ENCODE assay signal across 1 cellular context in genomic region chr19:32345261-32346207, GRCh38.
TF ChIP-seq lines count a peak whose summit lies in the region.

Gene ZNF507, plus strand, starts transcription at chr19:32345610. Its CDS starts 7,221 bp downstream, at chr19:32352831.

TF ChIP-seq in K562, 482 proteins besides CTCF, POLR2A, EP300 and RAD21 (continued from another document and continues in another):
- TF ChIP-seq TSC22D4 (tag; IDR thresholded peaks at IDR 0.05): no peak
- TF ChIP-seq SLC30A9 (CRISPR knock-in tag; IDR thresholded peaks at IDR 0.05): no peak
- TF ChIP-seq ESRRB (CRISPR knock-in tag; IDR thresholded peaks at IDR 0.05; ENCODE audit: borderline replicate concordance): no peak
- no peak for TF ChIP-seq ZKSCAN8 (CRISPR knock-in tag; IDR thresholded peaks at IDR 0.05)
- no peak for TF ChIP-seq RBM14 (IDR thresholded peaks at IDR 0.05; ENCODE audit: borderline replicate concordance, insufficient read depth, low read depth, low read length)
- no peak for TF ChIP-seq ZNF3 (CRISPR knock-in tag; IDR thresholded peaks at IDR 0.05)
- peak in 1 of 2 experiments; percentile 86; a peak in 1 of 4 replicates for TF ChIP-seq KDM4B (IDR thresholded peaks at IDR 0.05; ENCODE audit: borderline replicate concordance in 2 of 2, low read depth in 1 of 2)
- TF ChIP-seq ZNF212 (CRISPR knock-in tag; IDR thresholded peaks at IDR 0.05): no peak
- TF ChIP-seq MBD2 (IDR thresholded peaks at IDR 0.05; ENCODE audit: borderline replicate concordance, low read depth): peak; percentile 47; the same call in 1 of the 2 replicates
- no peak for TF ChIP-seq ZNF586 (CRISPR knock-in tag; conservative IDR thresholded peaks at IDR 0.05)
- no peak for TF ChIP-seq KLF6 (CRISPR knock-in tag; IDR thresholded peaks at IDR 0.05; ENCODE audit: borderline replicate concordance)
- peak; percentile 40; the same call in 1 of the 2 replicates for TF ChIP-seq ELF1 (tag; IDR thresholded peaks at IDR 0.05)
- no peak for TF ChIP-seq SETDB1 (IDR thresholded peaks at IDR 0.05; ENCODE audit: low read length)
- no peak for TF ChIP-seq CTBP1 (IDR thresholded peaks at IDR 0.05; ENCODE audit: borderline replicate concordance)
- peak; percentile 43 for TF ChIP-seq RB1 (IDR thresholded peaks at IDR 0.05; ENCODE audit: low read depth)
- TF ChIP-seq, protein P1, sequence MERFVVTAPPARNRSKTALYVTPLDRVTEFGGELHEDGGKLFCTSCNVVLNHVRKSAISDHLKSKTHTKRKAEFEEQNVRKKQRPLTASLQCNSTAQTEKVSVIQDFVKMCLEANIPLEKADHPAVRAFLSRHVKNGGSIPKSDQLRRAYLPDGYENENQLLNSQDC (CRISPR knock-in tag; IDR thresholded peaks at IDR 0.05): no peak
- TF ChIP-seq ZNF165 (CRISPR knock-in tag; IDR thresholded peaks at IDR 0.05; ENCODE audit: borderline replicate concordance): no peak
- TF ChIP-seq E2F8 (IDR thresholded peaks at IDR 0.05; ENCODE audit: low read depth, partially characterized antibody): peak; percentile 24
- TF ChIP-seq, protein P2, sequence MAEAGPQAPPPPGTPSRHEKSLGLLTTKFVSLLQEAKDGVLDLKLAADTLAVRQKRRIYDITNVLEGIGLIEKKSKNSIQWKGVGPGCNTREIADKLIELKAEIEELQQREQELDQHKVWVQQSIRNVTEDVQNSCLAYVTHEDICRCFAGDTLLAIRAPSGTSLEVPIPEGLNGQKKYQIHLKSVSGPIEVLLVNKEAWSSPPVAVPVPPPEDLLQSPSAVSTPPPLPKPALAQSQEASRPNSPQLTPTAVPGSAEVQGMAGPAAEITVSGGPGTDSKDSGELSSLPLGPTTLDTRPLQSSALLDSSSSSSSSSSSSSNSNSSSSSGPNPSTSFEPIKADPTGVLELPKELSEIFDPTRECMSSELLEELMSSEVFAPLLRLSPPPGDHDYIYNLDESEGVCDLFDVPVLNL (CRISPR knock-in tag; IDR thresholded peaks at IDR 0.05; ENCODE audit: low read depth): 0 out of 2 replicates have a peak, but pooled peaks have one; percentile 7
- TF ChIP-seq SREBF1 (IDR thresholded peaks at IDR 0.05; ENCODE audit: borderline replicate concordance, low read depth, low read length): 0 out of 2 replicates have a peak, but pooled peaks have one; percentile 30
- no peak; the same call in 1 of the 2 replicates for TF ChIP-seq THRB (CRISPR knock-in tag; conservative IDR thresholded peaks at IDR 0.05)
- TF ChIP-seq PRMT5 (CRISPR knock-in tag; IDR thresholded peaks at IDR 0.05): no peak
- no peak for TF ChIP-seq CBX5 (IDR thresholded peaks at IDR 0.05; ENCODE audit: borderline replicate concordance, low read depth)
- TF ChIP-seq EP400 (IDR thresholded peaks at IDR 0.05): peak; percentile 98
- no peak for TF ChIP-seq EZH2 (IDR thresholded peaks at IDR 0.05; ENCODE audit: borderline replicate concordance, low read depth, low read length)
- TF ChIP-seq STAG1 (CRISPR knock-in tag; IDR thresholded peaks at IDR 0.05; ENCODE audit: borderline replicate concordance): no peak
- TF ChIP-seq RFX1 (IDR thresholded peaks at IDR 0.05): no peak
- no peak for TF ChIP-seq DNMT1 (IDR thresholded peaks at IDR 0.05)
- peak; percentile 60 for TF ChIP-seq SUPT5H (IDR thresholded peaks at IDR 0.05)
- TF ChIP-seq, protein P3, sequence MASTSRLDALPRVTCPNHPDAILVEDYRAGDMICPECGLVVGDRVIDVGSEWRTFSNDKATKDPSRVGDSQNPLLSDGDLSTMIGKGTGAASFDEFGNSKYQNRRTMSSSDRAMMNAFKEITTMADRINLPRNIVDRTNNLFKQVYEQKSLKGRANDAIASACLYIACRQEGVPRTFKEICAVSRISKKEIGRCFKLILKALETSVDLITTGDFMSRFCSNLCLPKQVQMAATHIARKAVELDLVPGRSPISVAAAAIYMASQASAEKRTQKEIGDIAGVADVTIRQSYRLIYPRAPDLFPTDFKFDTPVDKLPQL (IDR thresholded peaks at IDR 0.05; ENCODE audit: extremely low read depth, insufficient read length): no peak
- TF ChIP-seq MTA1 (IDR thresholded peaks at IDR 0.05; ENCODE audit: borderline replicate concordance): no peak
- no peak for TF ChIP-seq SRSF3 (IDR thresholded peaks at IDR 0.05; ENCODE audit: insufficient read depth, low read length)
- TF ChIP-seq ZKSCAN3 (CRISPR knock-in tag; IDR thresholded peaks at IDR 0.05): peak; percentile 100
- TF ChIP-seq ZNF174 (CRISPR knock-in tag; IDR thresholded peaks at IDR 0.05): no peak
- no peak for TF ChIP-seq CREB3L1 (IDR thresholded peaks at IDR 0.05; ENCODE audit: borderline replicate concordance, low read depth)
- TF ChIP-seq PYGO2 (tag; IDR thresholded peaks at IDR 0.05): no peak
- TF ChIP-seq ZNF766 (CRISPR knock-in tag; conservative IDR thresholded peaks at IDR 0.05): 0 out of 2 replicates have a peak, but pooled peaks have one; percentile 46
- TF ChIP-seq, protein P4, sequence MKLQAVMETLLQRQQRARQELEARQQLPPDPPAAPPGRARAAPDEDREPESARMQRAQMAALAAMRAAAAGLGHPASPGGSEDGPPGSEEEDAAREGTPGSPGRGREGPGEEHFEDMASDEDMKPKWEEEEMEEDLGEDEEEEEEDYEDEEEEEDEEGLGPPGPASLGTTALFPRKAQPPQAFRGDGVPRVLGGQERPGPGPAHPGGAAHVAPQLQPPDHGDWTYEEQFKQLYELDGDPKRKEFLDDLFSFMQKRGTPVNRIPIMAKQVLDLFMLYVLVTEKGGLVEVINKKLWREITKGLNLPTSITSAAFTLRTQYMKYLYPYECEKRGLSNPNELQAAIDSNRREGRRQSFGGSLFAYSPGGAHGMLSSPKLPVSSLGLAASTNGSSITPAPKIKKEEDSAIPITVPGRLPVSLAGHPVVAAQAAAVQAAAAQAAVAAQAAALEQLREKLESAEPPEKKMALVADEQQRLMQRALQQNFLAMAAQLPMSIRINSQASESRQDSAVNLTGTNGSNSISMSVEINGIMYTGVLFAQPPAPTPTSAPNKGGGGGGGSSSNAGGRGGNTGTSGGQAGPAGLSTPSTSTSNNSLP (IDR thresholded peaks at IDR 0.05; ENCODE audit: borderline replicate concordance, low read depth, low read length): no peak
- TF ChIP-seq SIN3B (IDR thresholded peaks at IDR 0.05; ENCODE audit: low read depth): peak; percentile 98
- TF ChIP-seq ZC3H4 (CRISPR knock-in tag; IDR thresholded peaks at IDR 0.05; ENCODE audit: borderline replicate concordance): no peak
- TF ChIP-seq DLX4 (CRISPR knock-in tag; IDR thresholded peaks at IDR 0.05): no peak
- TF ChIP-seq RBM22 (IDR thresholded peaks at IDR 0.05; ENCODE audit: low read depth, low read length, poor library complexity, severe bottlenecking): no peak
- no peak for TF ChIP-seq HNRNPL (IDR thresholded peaks at IDR 0.05; ENCODE audit: low read depth, low read length)
- TF ChIP-seq JUN (IDR thresholded peaks at IDR 0.05; ENCODE audit: borderline replicate concordance, low read depth, low read length): peak; percentile 40; the same call in 1 of the 2 replicates
- no peak for TF ChIP-seq JUN (CRISPR knock-in tag; IDR thresholded peaks at IDR 0.05; ENCODE audit: borderline replicate concordance)
- TF ChIP-seq ASH1L (IDR thresholded peaks at IDR 0.05; ENCODE audit: borderline replicate concordance, low read depth, partially characterized antibody): no peak
- no peak for TF ChIP-seq KDM2B (CRISPR knock-in tag; IDR thresholded peaks at IDR 0.05)
- no peak for TF ChIP-seq HOMEZ (CRISPR knock-in tag; IDR thresholded peaks at IDR 0.05)
- TF ChIP-seq GATAD2B (IDR thresholded peaks at IDR 0.05; ENCODE audit: borderline replicate concordance): no peak
- TF ChIP-seq DMBX1 (CRISPR knock-in tag; IDR thresholded peaks at IDR 0.05; ENCODE audit: borderline replicate concordance): 0 out of 2 replicates have a peak, but pooled peaks have one; percentile 28
- TF ChIP-seq ZNF695 (CRISPR knock-in tag; IDR thresholded peaks at IDR 0.05): no peak
- no peak for TF ChIP-seq HEY1 (CRISPR knock-in tag; IDR thresholded peaks at IDR 0.05; ENCODE audit: borderline replicate concordance)
- no peak for TF ChIP-seq XRCC3 (IDR thresholded peaks at IDR 0.05)
- TF ChIP-seq ZNF398 (CRISPR knock-in tag; IDR thresholded peaks at IDR 0.05): no peak
- TF ChIP-seq SOX6 (IDR thresholded peaks at IDR 0.05): peak; percentile 9; the same call in 1 of the 2 replicates
- TF ChIP-seq ZNF511 (CRISPR knock-in tag; IDR thresholded peaks at IDR 0.05): no peak
